16 cellular contexts compared by ENCODE assay signal in genomic region chr1:117659565-117660264, GRCh38. TPM values are rescaled to one million over a fixed set of nuclear protein-coding genes. Genes with fewer than 3 reads are reported as not detected.
DNase-seq lines count a peak whose midpoint lies in the region; ATAC-seq and TF ChIP-seq lines count a peak whose summit lies in the region.
"Had no signal": no experiment of that assay in that cellular context is flagged by ENCODE, and none has a peak within 500 bp of the region (broad histone marks: within the 10 kb centered on the region; RNA-seq: fewer than 3 reads in every experiment).

No MANE protein-coding gene starts in this region.

- TF ChIP-seq CTCF in natural killer cell (IDR thresholded peaks at IDR 0.05) (no peak), GM13977 (IDR thresholded peaks at IDR 0.05; ENCODE audit: extremely low read depth, insufficient read depth, missing control alignments) (no peak)

- no peaks in the 10 kb centered on the region for H3K27me3 Mint-ChIP-seq in natural killer cell treated with Interleukin-12 subunit alpha and Interleukin-12 subunit beta and Interleukin-15 and Interleukin-18, amount 100 ng/mL, for 72 hours
- H3K27me3 Mint-ChIP-seq in natural killer cell (ENCODE audit: low read depth in 2 of 2): no peaks in the 10 kb centered on the region
- H3K27me3 Mint-ChIP-seq in T-cell: no peaks in the 10 kb centered on the region
- H3K27me3 Mint-ChIP-seq in activated naive CD8-positive, alpha-beta T cell treated with anti-CD3 and anti-CD28 coated beads, Interleukin-2, amount 10 ng/mL, durations not matched to agents 7 days and 5 days: no peaks in the 10 kb centered on the region

- H3K4me1 ChIP-seq in thymus (ENCODE audit: control insufficient read depth, insufficient read depth, low read length) (peaks cover 42% of the 10 kb centered on the region), SJCRH30 (no peaks in the 10 kb centered on the region)

- H3K36me3 ChIP-seq in thymus (ENCODE audit: control insufficient read depth, insufficient read depth): no peaks in the 10 kb centered on the region
- no peaks in the 10 kb centered on the region for H3K36me3 ChIP-seq in SJCRH30

- no peak for ATAC-seq in natural killer cell treated with Interleukin-12 subunit alpha and Interleukin-12 subunit beta and Interleukin-15 and Interleukin-18, amount 100 ng/mL, for 72 hours
- no peak for ATAC-seq in natural killer cell
- ATAC-seq in T-cell (replicated peaks in 1 of 4): no peak
- peak; percentile 3 for ATAC-seq in activated naive CD8-positive, alpha-beta T cell treated with anti-CD3 and anti-CD28 coated beads, Interleukin-2, amount 10 ng/mL, durations not matched to agents 7 days and 5 days (ENCODE audit: low read depth)

- 48% methylated on average over 6 of the region's 6 CpGs for WGBS in thymus

- H3K27me3 ChIP-seq in thymus (ENCODE audit: control insufficient read depth, insufficient read depth) (peaks cover 15% of the 10 kb centered on the region), SJCRH30 (no peaks in the 10 kb centered on the region)

- H3K36me3 Mint-ChIP-seq in natural killer cell treated with Interleukin-12 subunit alpha and Interleukin-12 subunit beta and Interleukin-15 and Interleukin-18, amount 100 ng/mL, for 72 hours: peaks cover 8% of the 10 kb centered on the region
- peaks cover 6% of the 10 kb centered on the region for H3K36me3 Mint-ChIP-seq in natural killer cell
- H3K36me3 Mint-ChIP-seq in T-cell: no peaks in the 10 kb centered on the region
- H3K36me3 Mint-ChIP-seq in activated naive CD8-positive, alpha-beta T cell treated with anti-CD3 and anti-CD28 coated beads, Interleukin-2, amount 10 ng/mL, durations not matched to agents 7 days and 5 days: peaks cover 16% of the 10 kb centered on the region

- DNase-seq in natural killer cell treated with Interleukin-12 subunit alpha and Interleukin-12 subunit beta and Interleukin-15 and Interleukin-18, amount 100 ng/mL, for 72 hours (ENCODE audit: low spot score): peak; percentile 54
- DNase-seq in natural killer cell (no peak), T-cell (peak in 4 of 34 experiments; percentile 13 to 31 (median 16)), GM13977 (ENCODE audit: low spot score) (no peak), SJCRH30 (no peak), AG08396 (ENCODE audit: low spot score) (no peak)
- DNase-seq in activated naive CD8-positive, alpha-beta T cell treated with anti-CD3 and anti-CD28 coated beads, Interleukin-2, amount 10 ng/mL, durations not matched to agents 7 days and 5 days: peak; percentile 53
- DNase-seq: activated CD4-positive, CD25-positive, alpha-beta regulatory T cell treated with anti-CD3 and anti-CD28 coated beads, Interleukin-2, amount 50 U/mL, for 72 hours; H7; NCI-H187 treated with DMSO at 0.1 percent for 48 hours; SK-N-SH; stimulated activated CD4-positive, alpha-beta T cell treated with anti-CD3 and anti-CD28 coated beads, Interleukin-2, amount 100 ng/mL, for 24 hours had no signal

- H3K9me3 ChIP-seq in thymus (ENCODE audit: control insufficient read depth): no peaks in the 10 kb centered on the region
- no peaks in the 10 kb centered on the region for H3K9me3 ChIP-seq in SJCRH30 (replicated peaks)
- H3K9me3 ChIP-seq: SK-N-SH had no signal

- POLR2A ChIA-PET in T-cell (lab: Charles Lee): interaction anchor here (0.6 to 9.6 kb wide), 6 partner anchors 33 to 53 kb away, joined by 3 to 97 read pairs (median 6); partner anchors contain the start of gene TENT5C (in 1 of the 2)
- POLR2A ChIA-PET in activated naive CD8-positive, alpha-beta T cell treated with anti-CD3 and anti-CD28 coated beads, Interleukin-2, amount 10 ng/mL, durations not matched to agents 7 days and 5 days (lab: Charles Lee): interaction anchor here (1.3 to 10.4 kb wide), 2 partner anchors 38 to 53 kb away, joined by 4 to 116 read pairs; partner anchors contain the start of gene TENT5C

- intact Hi-C loops in natural killer cell (cut with micrococcal nuclease): loop anchor here (10.0 kb wide), 1 partner anchor 1155 kb away; no protein-coding TSS in a partner anchor

- in situ Hi-C loops in GM13977 (cut with MboI; ENCODE audit: low pct_unique_long_range_greater_than_20kb, low sequenced_read_pairs, unreplicated experiment): loop anchor here (10.0 kb wide), 2 partner anchors 45 to 115 kb away; no protein-coding TSS in a partner anchor

- H3K4me1 Mint-ChIP-seq in natural killer cell treated with Interleukin-12 subunit alpha and Interleukin-12 subunit beta and Interleukin-15 and Interleukin-18, amount 100 ng/mL, for 72 hours (ENCODE audit: low read depth in 2 of 2): peaks cover 79 to 85% of the 10 kb centered on the region in 2 donors
- H3K4me1 Mint-ChIP-seq in natural killer cell (peaks cover 88 to 91% of the 10 kb centered on the region in 2 donors), T-cell (peaks cover 89 to 97% (median 95%) of the 10 kb centered on the region in 3 donors)
- peaks cover 93% of the 10 kb centered on the region for H3K4me1 Mint-ChIP-seq in activated naive CD8-positive, alpha-beta T cell treated with anti-CD3 and anti-CD28 coated beads, Interleukin-2, amount 10 ng/mL, durations not matched to agents 7 days and 5 days

- peaks cover 4% of the 10 kb centered on the region for H3K9me3 Mint-ChIP-seq in natural killer cell treated with Interleukin-12 subunit alpha and Interleukin-12 subunit beta and Interleukin-15 and Interleukin-18, amount 100 ng/mL, for 72 hours
- H3K9me3 Mint-ChIP-seq in natural killer cell (peaks cover 3 to 4% of the 10 kb centered on the region in 2 donors), T-cell (peaks cover 6 to 16% (median 7%) of the 10 kb centered on the region in 3 donors)
- H3K9me3 Mint-ChIP-seq in activated naive CD8-positive, alpha-beta T cell treated with anti-CD3 and anti-CD28 coated beads, Interleukin-2, amount 10 ng/mL, durations not matched to agents 7 days and 5 days: peaks cover 6% of the 10 kb centered on the region

- H3K4me3 ChIP-seq in thymus (ENCODE audit: low read length) (no peak overlapping the region), SJCRH30 (no peak overlapping the region)

- H3K4me3 Mint-ChIP-seq in natural killer cell treated with Interleukin-12 subunit alpha and Interleukin-12 subunit beta and Interleukin-15 and Interleukin-18, amount 100 ng/mL, for 72 hours: peak overlapping the region; percentile 83
- H3K4me3 Mint-ChIP-seq in natural killer cell (no peak overlapping the region), T-cell (peak overlapping the region; percentile 22 to 71 (median 29))
- peak overlapping the region; percentile 77 for H3K4me3 Mint-ChIP-seq in activated naive CD8-positive, alpha-beta T cell treated with anti-CD3 and anti-CD28 coated beads, Interleukin-2, amount 10 ng/mL, durations not matched to agents 7 days and 5 days

- H3K27ac ChIP-seq in thymus (ENCODE audit: low read depth) (peak overlapping the region; percentile 3), SJCRH30 (no peak overlapping the region)

- CTCF ChIA-PET in T-cell (lab: Charles Lee): interaction anchor here (0.5 to 4.8 kb wide), 7 partner anchors 11 to 1319 kb away, joined by 3 to 39 read pairs (median 4); partner anchors contain the start of gene TENT5C (in 1 of the 2)

- peak overlapping the region; percentile 92 to 96 for H3K27ac Mint-ChIP-seq in natural killer cell treated with Interleukin-12 subunit alpha and Interleukin-12 subunit beta and Interleukin-15 and Interleukin-18, amount 100 ng/mL, for 72 hours
- H3K27ac Mint-ChIP-seq in natural killer cell (peak overlapping the region in 1 of 2 donors; percentile 94), T-cell (peak overlapping the region; percentile 20 to 50)
- H3K27ac Mint-ChIP-seq in activated naive CD8-positive, alpha-beta T cell treated with anti-CD3 and anti-CD28 coated beads, Interleukin-2, amount 10 ng/mL, durations not matched to agents 7 days and 5 days: peak overlapping the region; percentile 86

RNA-seq across cellular contexts. Expression of gene TENT5C, which starts 53.9 kb away (rescaled TPM):
- total RNA-seq in natural killer cell treated with Interleukin-12 subunit alpha and Interleukin-12 subunit beta and Interleukin-15 and Interleukin-18, amount 100 ng/mL, for 72 hours: 10 to 100 TPM; 75.1 to 86.2 TPM
- total RNA-seq in natural killer cell: 100 to 1,000 TPM in 1 of 3 donors, 10 to 100 TPM in 2; 80.6 to 109 (median 90.9) TPM
- total RNA-seq in T-cell: 100 to 1,000 TPM in 1 of 5 donors, 10 to 100 TPM in 2, 1 to 10 TPM in 2; 7.6 to 133 (median 11.2) TPM
- total RNA-seq in activated naive CD8-positive, alpha-beta T cell treated with anti-CD3 and anti-CD28 coated beads, Interleukin-2, amount 10 ng/mL, durations not matched to agents 7 days and 5 days: 10 to 100 TPM; 18.4 to 18.8 TPM
- 3.7 TPM for polyA plus RNA-seq in thymus
- total RNA-seq in SJCRH30 (2014; rRNA removed; shearing (Covaris generic)): 0.79 and 0.91 TPM in 2 replicates
- total RNA-seq: epithelial cell of proximal tubule, LHCN-M2, myocyte had no signal

Comparison
In these comparisons a context has a peak if more than half of its experiments do, and no peak if none do; other contexts are left out.
1. DNase-seq: peak in natural killer cell treated with Interleukin-12 subunit alpha and Interleukin-12 subunit beta and Interleukin-15 and Interleukin-18, amount 100 ng/mL, for 72 hours (single experiment) and activated naive CD8-positive, alpha-beta T cell treated with anti-CD3 and anti-CD28 coated beads, Interleukin-2, amount 10 ng/mL, durations not matched to agents 7 days and 5 days (single experiment); none in natural killer cell (single experiment), GM13977 (single experiment), SJCRH30 (0 of 2) and AG08396 (single experiment).